In the genomic region with DNA sequence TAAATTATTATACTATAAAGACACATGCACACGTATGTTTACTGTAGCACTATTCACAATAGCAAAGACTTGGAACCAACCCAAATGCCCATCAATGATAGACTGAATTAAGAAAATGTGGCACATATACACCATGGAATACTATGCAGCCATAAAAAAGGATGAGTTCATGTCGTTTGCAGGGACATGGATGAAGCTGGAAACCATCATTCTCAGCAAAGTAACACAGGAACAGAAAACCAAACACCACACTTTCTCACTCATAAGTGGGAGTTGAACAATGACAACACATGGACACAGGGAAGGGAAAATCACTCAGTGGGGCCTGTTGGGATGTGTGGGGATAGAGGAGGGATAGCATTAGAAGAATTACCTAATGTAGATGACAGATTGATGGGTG, we compare ENCODE assay signal across 3 cellular contexts.
DNase-seq lines count a peak whose midpoint lies in the region; ATAC-seq, FAIRE-seq and TF ChIP-seq lines count a peak whose summit lies in the region.
"Not testable (repeated sequence)": the region's sequence is repeated elsewhere in the genome, so short reads cannot be mapped to it uniquely, and the experiment has no call there.

No MANE protein-coding gene starts in this region.

- peaks cover 13% of the 10 kb centered on the region for H3K9me3 Mint-ChIP-seq in progenitor cell of endocrine pancreas (ENCODE audit: low read depth)

- not testable (repeated sequence) for FAIRE-seq in K562 (lab: Jason Lieb, UNC)

- peak overlapping the region; percentile 58 for H3K27ac Mint-ChIP-seq in progenitor cell of endocrine pancreas

- H3K9me1 ChIP-seq in K562 (ENCODE audit: control insufficient read depth, insufficient read depth, low read length): not testable (repeated sequence)

- not testable (repeated sequence) for ATAC-seq in K562

- not testable (repeated sequence) for H3K9me3 ChIP-seq in HEK293 (ENCODE audit: control insufficient read depth, insufficient read depth, low read depth, low read length); K562 (replicated peaks; ENCODE audit: control insufficient read depth, insufficient read depth, low read depth, low read length)

- H3K4me1 Mint-ChIP-seq in progenitor cell of endocrine pancreas (ENCODE audit: low read depth): not testable (repeated sequence)

- H3K4me1 ChIP-seq in HEK293 (ENCODE audit: control insufficient read depth, insufficient read depth, low read length): not testable (repeated sequence)
- peaks cover 11 to 23% of the 10 kb centered on the region in 2 experiments for H3K4me1 ChIP-seq in K562 (replicated peaks in 1 of 2; ENCODE audit: control insufficient read depth in 2 of 2, insufficient read depth in 2 of 2, low read length in 2 of 2)

- CTCF ChIA-PET in HEK293 (lab: Yijun Ruan, JAX); K562 (lab: Yijun Ruan, JAX; ENCODE audit: low intra/inter-chr PET ratio): not testable (repeated sequence)

- TF ChIP-seq EP300 in K562 (IDR thresholded peaks at IDR 0.05; ENCODE audit: low read length): not testable (repeated sequence)

- not testable (repeated sequence) for H3K36me3 ChIP-seq in HEK293 (ENCODE audit: control insufficient read depth in 2 of 2, insufficient read depth in 1 of 2, low read length in 2 of 2); K562 (ENCODE audit: control insufficient read depth, insufficient read depth, low read length)

- not testable (repeated sequence) for H3K4me3 Mint-ChIP-seq in progenitor cell of endocrine pancreas (ENCODE audit: low read depth)

- DNase-seq in K562 (ENCODE audit: extremely low read depth in 1 of 4, low spot score in 3 of 4); progenitor cell of endocrine pancreas (ENCODE audit: low spot score, unreplicated experiment): not testable (repeated sequence)

- H3K9ac ChIP-seq in K562 (ENCODE audit: insufficient read depth in 1 of 2, low read depth in 2 of 2, low read length in 2 of 2): not testable (repeated sequence)

- H3K4me2 ChIP-seq in K562 (ENCODE audit: insufficient read depth, low read length): not testable (repeated sequence)

- in situ Hi-C loops in K562 (cut with MboI): not testable (repeated sequence)

- not testable (repeated sequence) for H3K4me3 ChIP-seq in HEK293 (ENCODE audit: low read depth, low read length); K562

- not testable (repeated sequence) for TF ChIP-seq CTCF in HEK293 (tag by site-specific recombination; IDR thresholded peaks at IDR 0.05); K562 (IDR thresholded peaks at IDR 0.05 in 2 of 3, conservative IDR thresholded peaks at IDR 0.05 in 1 of 3; ENCODE audit: insufficient read depth in 2 of 3, low read depth in 1 of 3, low read length in 3 of 3); progenitor cell of endocrine pancreas (IDR thresholded peaks at IDR 0.05; ENCODE audit: unreplicated experiment)

- H3K79me2 ChIP-seq in K562 (ENCODE audit: control insufficient read depth, insufficient read depth, low read length): not testable (repeated sequence)

- H4K20me1 ChIP-seq in K562 (replicated peaks; ENCODE audit: control insufficient read depth, insufficient read depth, low read length): not testable (repeated sequence)

- not testable (repeated sequence) for TF ChIP-seq RAD21 in K562 (CRISPR knock-in tag; conservative IDR thresholded peaks at IDR 0.05 in 1 of 2, IDR thresholded peaks at IDR 0.05 in 1 of 2)

- not testable (repeated sequence) for H2AFZ ChIP-seq in K562 (ENCODE audit: low read depth, low read length)

- H3K27me3 Mint-ChIP-seq in progenitor cell of endocrine pancreas: not testable (repeated sequence)

- POLR2A ChIA-PET in HEK293 (lab: Yijun Ruan, JAX); K562 (lab: Yijun Ruan, JAX): not testable (repeated sequence)

- not testable (repeated sequence) for BruUV-seq in K562 (replicated peaks; lab: Mats Ljungman, UMichigan)

- TF ChIP-seq POLR2A in K562 (conservative IDR thresholded peaks at IDR 0.05): not testable (repeated sequence)

- not testable (repeated sequence) for H3K27me3 ChIP-seq in K562 (ENCODE audit: control insufficient read depth in 2 of 2, insufficient read depth in 2 of 2, low read length in 2 of 2)

- intact Hi-C loops in K562 (cut with micrococcal nuclease): not testable (repeated sequence)

- not testable (repeated sequence) for H3K27ac ChIP-seq in HEK293 (ENCODE audit: extremely low read depth, low read depth, low read length); K562 (ENCODE audit: extremely low read depth, low read depth, low read length)

- WGBS in K562 (ENCODE audit: insufficient coverage, low coverage, missing lambda C conversion rate): 14% methylated on average over 2 of the region's 2 CpGs

- H3K36me3 Mint-ChIP-seq in progenitor cell of endocrine pancreas (ENCODE audit: insufficient read depth): not testable (repeated sequence)

TF ChIP-seq in HEK293, 187 proteins besides CTCF, POLR2A, EP300 and RAD21:
- TF ChIP-seq ZNF146 (tag by site-specific recombination; IDR thresholded peaks at IDR 0.05): 0 out of 2 replicates have a peak, but pooled peaks have one; percentile 12

TF ChIP-seq in K562, 482 proteins besides CTCF, POLR2A, EP300 and RAD21:
- TF ChIP-seq HDAC2 (IDR thresholded peaks at IDR 0.05) (peak; percentile 72), TRIM24 (IDR thresholded peaks at IDR 0.05) (peak in 1 of 2 experiments; percentile 12; a peak in 1 of 4 replicates), KDM1A (IDR thresholded peaks at IDR 0.05) (peak; percentile 74 to 80), MEIS2 (IDR thresholded peaks at IDR 0.05; ENCODE audit: partially characterized antibody) (peak; percentile 3), ARHGAP35 (IDR thresholded peaks at IDR 0.05; ENCODE audit: partially characterized antibody) (peak; percentile 28), ADNP (tag; IDR thresholded peaks at IDR 0.05) (peak; percentile 48; the same call in 1 of the 2 replicates), ZNF146 (CRISPR knock-in tag; IDR thresholded peaks at IDR 0.05; ENCODE audit: unreplicated experiment) (peak; percentile 96), BCOR (IDR thresholded peaks at IDR 0.05) (peak; percentile 92), RBM25 (IDR thresholded peaks at IDR 0.05; ENCODE audit: low read depth, low read length, severe bottlenecking) (peak; percentile 52), SMARCA5 (IDR thresholded peaks at IDR 0.05) (peak; percentile 90)
